In genomic region chr7:64174941-64175340, GRCh38 we compare ENCODE assay signal across 18 cellular contexts. TPM values are rescaled to one million over a fixed set of nuclear protein-coding genes. Genes with fewer than 3 reads are reported as not detected.
DNase-seq lines count a peak whose midpoint lies in the region; ATAC-seq, FAIRE-seq and TF ChIP-seq lines count a peak whose summit lies in the region.
"Had no signal": no experiment of that assay in that cellular context is flagged by ENCODE, and none has a peak within 500 bp of the region (broad histone marks: within the 10 kb centered on the region; RNA-seq: fewer than 3 reads in every experiment).

No MANE protein-coding gene starts in this region.

- DNase-seq in DND-41: peak; percentile 31
- DNase-seq in RPMI8226: peak; percentile 58
- no peak for DNase-seq in HepG2 (ENCODE audit: low spot score)
- DNase-seq in SHP77 (lab: John Stamatoyannopoulos, UW): no peak
- DNase-seq in NCI-H2196 treated with DMSO at 0.1 percent for 48 hours (lab: John Stamatoyannopoulos, UW; ENCODE audit: unreplicated experiment): no peak
- DNase-seq: CD4-positive, CD25-positive, alpha-beta regulatory T cell; DMS153; H9; KG1; NCI-H1092 treated with DMSO at 0.1 percent for 48 hours; NCI-H1694; NCI-H345; NCI-H69; T-cell had no signal

- WGBS in HepG2 (ENCODE audit: low lambda C conversion rate): 8% methylated on average over 5 of the region's 7 CpGs

- no peak overlapping the region for H3K9ac ChIP-seq in DND-41 (ENCODE audit: low read depth, low read length)
- H3K9ac ChIP-seq in HepG2 (ENCODE audit: insufficient read depth, low read depth, low read length): no peak overlapping the region

- H4K20me1 ChIP-seq in DND-41 (ENCODE audit: insufficient read depth, low read length): no peaks in the 10 kb centered on the region
- no peaks in the 10 kb centered on the region for H4K20me1 ChIP-seq in HepG2 (ENCODE audit: insufficient read depth, low read length)

- TF ChIP-seq POLR2A in HepG2 (IDR thresholded peaks at IDR 0.05; ENCODE audit: insufficient read depth in 1 of 2, low read depth in 2 of 2, low read length in 2 of 2): no peak

- H3K9me3 ChIP-seq in DND-41 (ENCODE audit: insufficient read depth, low read length, severe bottlenecking): peaks cover 3% of the 10 kb centered on the region
- no peaks in the 10 kb centered on the region for H3K9me3 ChIP-seq in HEK293 (ENCODE audit: control insufficient read depth, insufficient read depth, low read depth, low read length)
- H3K9me3 ChIP-seq in HepG2 (ENCODE audit: low read length): peaks cover 68% of the 10 kb centered on the region
- H3K9me3 ChIP-seq: Caco-2 had no signal

- H2AFZ ChIP-seq in DND-41 (ENCODE audit: low read depth, low read length) (no peak overlapping the region), HepG2 (ENCODE audit: low read length) (no peak overlapping the region)

- H3K27me3 ChIP-seq in DND-41 (ENCODE audit: insufficient read depth, low read length, poor library complexity) (no peaks in the 10 kb centered on the region), HepG2 (ENCODE audit: control insufficient read depth in 1 of 2, insufficient read depth in 2 of 2, low read length in 2 of 2) (no peaks in the 10 kb centered on the region)

- POLR2A ChIA-PET in HEK293 (lab: Yijun Ruan, JAX) (no interaction called here), HepG2 (lab: Yijun Ruan, JAX) (no interaction called here)

- ATAC-seq in DND-41 (ENCODE audit: insufficient read depth, low read depth) (no peak), HepG2 (no peak), GM19395 (IDR thresholded peaks at IDR 0.05; ENCODE audit: unreplicated experiment) (no peak)
- ATAC-seq: T-cell had no signal

- no peak for TF ChIP-seq RAD21 in HepG2 (CRISPR knock-in tag; IDR thresholded peaks at IDR 0.05)

- no peak for FAIRE-seq in HepG2 (lab: Jason Lieb, UNC)

- H3K4me1 ChIP-seq in DND-41 (ENCODE audit: insufficient read depth, low read length) (no peaks in the 10 kb centered on the region), HEK293 (ENCODE audit: control insufficient read depth, insufficient read depth, low read length) (no peaks in the 10 kb centered on the region), HepG2 (ENCODE audit: insufficient read depth, low read length) (no peaks in the 10 kb centered on the region)
- H3K4me1 ChIP-seq: Caco-2 had no signal

- CTCF ChIA-PET in HEK293 (lab: Yijun Ruan, JAX): no interaction called here
- CTCF ChIA-PET in HepG2 (lab: Yijun Ruan, JAX; ENCODE audit: low intra/inter-chr PET ratio, low total read pairs): no interaction called here

- TF ChIP-seq CTCF in DND-41 (IDR thresholded peaks at IDR 0.05; ENCODE audit: borderline replicate concordance, extremely low read depth, low read length, poor library complexity, severe bottlenecking): peak; percentile 51
- no peak for TF ChIP-seq CTCF in HEK293 (tag by site-specific recombination; IDR thresholded peaks at IDR 0.05)
- no peak for TF ChIP-seq CTCF in HepG2 (CRISPR knock-in tag; IDR thresholded peaks at IDR 0.05)

- BruUV-seq in HepG2 (replicated peaks; lab: Mats Ljungman, UMichigan): no TSS peak

- H3K79me2 ChIP-seq in DND-41 (ENCODE audit: insufficient read depth, low read length) (no peaks in the 10 kb centered on the region), HepG2 (ENCODE audit: insufficient read depth, low read length) (no peaks in the 10 kb centered on the region)

- H3K36me3 ChIP-seq in DND-41 (ENCODE audit: insufficient read depth, low read length) (no peaks in the 10 kb centered on the region), HEK293 (ENCODE audit: control insufficient read depth in 2 of 2, insufficient read depth in 1 of 2, low read length in 2 of 2) (no peaks in the 10 kb centered on the region), HepG2 (replicated peaks in 1 of 2; ENCODE audit: control insufficient read depth in 1 of 2, insufficient read depth in 2 of 2, low read length in 2 of 2) (no peaks in the 10 kb centered on the region)

- intact Hi-C loops in HepG2 (cut with micrococcal nuclease; ENCODE audit: unreplicated experiment): no loop called here

- no peak for TF ChIP-seq EP300 in HepG2 (IDR thresholded peaks at IDR 0.05; ENCODE audit: low read depth in 2 of 2, low read length in 2 of 2)
- no peak for TF ChIP-seq EP300 in HepG2 (CRISPR knock-in tag; IDR thresholded peaks at IDR 0.05; ENCODE audit: borderline replicate concordance)

- no peak overlapping the region for H3K4me3 ChIP-seq in DND-41 (ENCODE audit: low read depth in 1 of 2, low read length in 2 of 2)
- H3K4me3 ChIP-seq in HEK293 (ENCODE audit: low read depth, low read length): no peak overlapping the region
- no peak overlapping the region for H3K4me3 ChIP-seq in HepG2 (replicated peaks in 1 of 3; ENCODE audit: insufficient read depth in 1 of 3, low read depth in 2 of 3, low read length in 3 of 3)

- H3K4me2 ChIP-seq in DND-41 (ENCODE audit: insufficient read depth, low read length) (no peak overlapping the region), HepG2 (ENCODE audit: low read depth, low read length) (no peak overlapping the region)

- H3K27ac ChIP-seq in DND-41 (ENCODE audit: low read length) (no peak overlapping the region), HEK293 (ENCODE audit: extremely low read depth, low read depth, low read length) (no peak overlapping the region), HepG2 (ENCODE audit: extremely low read length, insufficient read depth, low read length) (no peak overlapping the region)

- in situ Hi-C loops in HepG2 (cut with HindIII; ENCODE audit: extremely low pct_ligation_motif_present, low pct_unique_long_range_greater_than_20kb): loop anchor here (25.0 kb wide), 1 partner anchor 437 kb away; no protein-coding TSS in a partner anchor

RNA-seq across cellular contexts. Expression of gene ZNF735, which starts 32.1 kb away (rescaled TPM):
- not detected in 2 replicates for total RNA-seq in HepG2 (2016; rRNA removed; fragmentation: Illumina TruSeq; extraction: Trizol)
- not detected in 2 replicates for total RNA-seq in HepG2 (2016; cell fraction: cytosol; rRNA removed; fragmentation: Illumina TruSeq; extraction: Trizol; ENCODE audit: low read depth)
- not detected in 2 replicates for total RNA-seq in HepG2 (2016; cell fraction: insoluble cytoplasmic fraction; rRNA removed; fragmentation: Illumina TruSeq; extraction: Trizol)
- total RNA-seq in HepG2 (2016; cell fraction: membrane; rRNA removed; fragmentation: Illumina TruSeq; extraction: Trizol): not detected in 2 replicates
- total RNA-seq in HepG2 (2016; cell fraction: nucleus; rRNA removed; fragmentation: Illumina TruSeq; extraction: Trizol): not detected in 2 replicates
- polyA plus RNA-seq in HepG2 (2011; rRNA removed): not detected in 2 replicates
- not detected in 2 replicates for polyA plus RNA-seq in HepG2 (2011; cell fraction: cytosol; rRNA removed)
- not detected in 2 replicates for polyA plus RNA-seq in HepG2 (2011; cell fraction: nucleus; rRNA removed)
- not detected in 2 replicates for polyA plus RNA-seq in HepG2 (2012)
- not detected in 2 replicates for polyA plus RNA-seq in HepG2 (2016; cell fraction: cytosol; fragmentation: Illumina TruSeq; extraction: Trizol; ENCODE audit: low read depth)
- not detected in 2 replicates for polyA plus RNA-seq in HepG2 (2016; cell fraction: insoluble cytoplasmic fraction; fragmentation: Illumina TruSeq; extraction: Trizol; ENCODE audit: low read depth)
- not detected in 2 replicates for polyA plus RNA-seq in HepG2 (2016; cell fraction: membrane; fragmentation: Illumina TruSeq; extraction: Trizol; ENCODE audit: low read depth)
- not detected in 2 replicates for polyA plus RNA-seq in HepG2 (2016; cell fraction: nucleus; fragmentation: Illumina TruSeq; extraction: Trizol; ENCODE audit: insufficient read depth, low read depth)
- polyA minus RNA-seq in HepG2 (2011; rRNA and poly(A)+ RNA removed; ENCODE audit: low replicate concordance): not detected in 2 replicates
- not detected in 2 replicates for polyA minus RNA-seq in HepG2 (2011; cell fraction: cytosol; rRNA and poly(A)+ RNA removed)
- not detected in 2 replicates for polyA minus RNA-seq in HepG2 (2011; cell fraction: nucleus; rRNA and poly(A)+ RNA removed)
- total RNA-seq: Caco-2; CD4-positive, CD25-positive, alpha-beta regulatory T cell; H9; MCF 10A; T-cell had no signal
- polyA plus RNA-seq: CD4-positive, CD25-positive, alpha-beta regulatory T cell had no signal

RNA-seq across cellular contexts. Expression of gene ZNF679, which starts 53.3 kb away (rescaled TPM):
- total RNA-seq in HepG2 (2016; rRNA removed; fragmentation: Illumina TruSeq; extraction: Trizol): not detected in 2 replicates
- total RNA-seq in HepG2 (2016; cell fraction: cytosol; rRNA removed; fragmentation: Illumina TruSeq; extraction: Trizol; ENCODE audit: low read depth): not detected in 2 replicates
- not detected in 2 replicates for total RNA-seq in HepG2 (2016; cell fraction: insoluble cytoplasmic fraction; rRNA removed; fragmentation: Illumina TruSeq; extraction: Trizol)
- not detected in 2 replicates for total RNA-seq in HepG2 (2016; cell fraction: membrane; rRNA removed; fragmentation: Illumina TruSeq; extraction: Trizol)
- total RNA-seq in HepG2 (2016; cell fraction: nucleus; rRNA removed; fragmentation: Illumina TruSeq; extraction: Trizol): not detected in 2 replicates
- polyA plus RNA-seq in HepG2 (2011; rRNA removed): not detected in 2 replicates
- not detected in 2 replicates for polyA plus RNA-seq in HepG2 (2011; cell fraction: cytosol; rRNA removed)
- not detected in 2 replicates for polyA plus RNA-seq in HepG2 (2011; cell fraction: nucleus; rRNA removed)
- not detected in 2 replicates for polyA plus RNA-seq in HepG2 (2012)
- not detected in 2 replicates for polyA plus RNA-seq in HepG2 (2016; cell fraction: cytosol; fragmentation: Illumina TruSeq; extraction: Trizol; ENCODE audit: low read depth)
- not detected in 2 replicates for polyA plus RNA-seq in HepG2 (2016; cell fraction: insoluble cytoplasmic fraction; fragmentation: Illumina TruSeq; extraction: Trizol; ENCODE audit: low read depth)
- polyA plus RNA-seq in HepG2 (2016; cell fraction: membrane; fragmentation: Illumina TruSeq; extraction: Trizol; ENCODE audit: low read depth): not detected in 2 replicates
- not detected in 2 replicates for polyA plus RNA-seq in HepG2 (2016; cell fraction: nucleus; fragmentation: Illumina TruSeq; extraction: Trizol; ENCODE audit: insufficient read depth, low read depth)
- polyA minus RNA-seq in HepG2 (2011; rRNA and poly(A)+ RNA removed; ENCODE audit: low replicate concordance): not detected in 2 replicates
- polyA minus RNA-seq in HepG2 (2011; cell fraction: cytosol; rRNA and poly(A)+ RNA removed): not detected in 2 replicates
- polyA minus RNA-seq in HepG2 (2011; cell fraction: nucleus; rRNA and poly(A)+ RNA removed): not detected in 2 replicates
- total RNA-seq: Caco-2; CD4-positive, CD25-positive, alpha-beta regulatory T cell; H9; MCF 10A; T-cell had no signal
- polyA plus RNA-seq: CD4-positive, CD25-positive, alpha-beta regulatory T cell had no signal

Comparison
In these comparisons a context has a peak if more than half of its experiments do, and no peak if none do; other contexts are left out.
1. DNase-seq: peak in DND-41 (single experiment) and RPMI8226 (single experiment); none in HepG2 (single experiment), SHP77 (0 of 2) and NCI-H2196 treated with DMSO at 0.1 percent for 48 hours (single experiment).